In genomic region chr5:150734579-150735384, GRCh38 we compare ENCODE assay signal across 8 cellular contexts. TPM values are rescaled to one million over a fixed set of nuclear protein-coding genes. Genes with fewer than 3 reads are reported as not detected.
A peak's percentile ranks its signal among the peaks of the same experiment; 100 is the strongest.
DNase-seq lines count a peak whose midpoint lies in the region; ATAC-seq and TF ChIP-seq lines count a peak whose summit lies in the region.

No MANE protein-coding gene starts in this region.

- H3K4me3 ChIP-seq in dorsolateral prefrontal cortex: peak overlapping the region in 1 of 59 donors; percentile 9

- H3K27me3 ChIP-seq in dorsolateral prefrontal cortex: no peaks in the 10 kb centered on the region

- DNase-seq in Ammon's horn (ENCODE audit: low spot score): peak; percentile 60
- DNase-seq in Kasumi-1 (lab: John Stamatoyannopoulos, UW): peak; percentile 93 to 95
- peak in 2 of 10 donors; percentile 9 to 41 for DNase-seq in dorsolateral prefrontal cortex
- peak; percentile 7 for DNase-seq in stimulated activated CD4-positive, alpha-beta T cell treated with anti-CD3 and anti-CD28 coated beads, Interleukin-4, amount 100 ng/mL, for 1 hour
- DNase-seq in NCI-H345 treated with DMSO at 0.1 percent for 48 hours (lab: John Stamatoyannopoulos, UW; ENCODE audit: unreplicated experiment): no peak
- no peak for DNase-seq in RKO (ENCODE audit: low spot score)
- no peak for DNase-seq in NCI-H1417 treated with DMSO at 0.1 percent for 48 hours (lab: John Stamatoyannopoulos, UW)

- no peak for TF ChIP-seq CTCF in dorsolateral prefrontal cortex (IDR thresholded peaks at IDR 0.05 in 54 of 56, conservative IDR thresholded peaks at IDR 0.05 in 2 of 56; ENCODE audit: low read depth in 1 of 56, partially characterized antibody in 56 of 56)

- intact Hi-C loops in dorsolateral prefrontal cortex (cut with DNase I): no loop called here

- peak; percentile 96 for ATAC-seq in GM19351 (IDR thresholded peaks at IDR 0.05; ENCODE audit: unreplicated experiment)

- H3K27ac ChIP-seq in dorsolateral prefrontal cortex: peak overlapping the region in 37 of 59 donors; percentile 5 to 82 (median 38)

RNA-seq across cellular contexts. Expression of gene DCTN4, which starts 24.0 kb away (rescaled TPM):
- 100 to 1,000 TPM in 28 of 120 experiments, 10 to 100 TPM in 92; 75.7 to 114 (median 94.9) TPM for total RNA-seq in dorsolateral prefrontal cortex

RNA-seq across cellular contexts. Expression of gene RBM22, which starts 33.9 kb away (rescaled TPM):
- total RNA-seq in dorsolateral prefrontal cortex: 10 to 100 TPM; 36.7 to 64.8 (median 47.0) TPM

RNA-seq across cellular contexts. Expression of gene SMIM3, which starts 43.8 kb away (rescaled TPM):
- total RNA-seq in dorsolateral prefrontal cortex: 10 to 100 TPM in 38 of 120 experiments, 1 to 10 TPM in 82; 4.2 to 37.5 (median 8.9) TPM

Comparison
In these comparisons a context has a peak if more than half of its experiments do, and no peak if none do; other contexts are left out.
1. DNase-seq: peak in Ammon's horn (single experiment), Kasumi-1 (2 of 2) and stimulated activated CD4-positive, alpha-beta T cell treated with anti-CD3 and anti-CD28 coated beads, Interleukin-4, amount 100 ng/mL, for 1 hour (single experiment); none in NCI-H345 treated with DMSO at 0.1 percent for 48 hours (single experiment), RKO (single experiment) and NCI-H1417 treated with DMSO at 0.1 percent for 48 hours (single experiment).